Comparison of ENCODE assay signal across 19 cellular contexts in the genomic region with DNA sequence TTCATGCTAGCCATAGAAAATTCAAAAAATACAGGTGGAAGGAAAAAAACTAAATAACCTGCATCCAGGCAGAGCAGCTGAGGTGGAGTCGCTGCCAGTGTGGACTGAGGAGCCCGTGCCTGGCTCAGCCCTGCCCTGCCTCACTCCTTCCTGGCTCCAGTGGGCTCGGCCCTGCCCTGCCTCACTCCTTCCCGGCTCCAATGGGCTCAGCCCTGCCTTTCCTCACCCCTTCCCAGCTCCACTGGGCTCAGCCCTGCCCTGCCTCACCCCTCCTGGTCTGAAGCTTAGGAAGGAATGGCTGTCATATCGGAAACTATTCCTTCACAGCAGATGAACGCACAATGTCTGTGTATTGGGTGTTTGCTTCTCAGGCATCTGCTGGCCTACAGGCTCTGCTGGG.
DNase-seq lines count a peak whose midpoint lies in the region; ATAC-seq and TF ChIP-seq lines count a peak whose summit lies in the region.
"Had no signal": no experiment of that assay in that cellular context is flagged by ENCODE, and none has a peak within 500 bp of the region (broad histone marks: within the 10 kb centered on the region; RNA-seq: fewer than 3 reads in every experiment).

No MANE protein-coding gene starts in this region.

- DNase-seq in ascending aorta (ENCODE audit: low spot score in 2 of 2) (peak in 1 of 2 donors; percentile 53), posterior vena cava (ENCODE audit: low spot score) (peak; percentile 31), thoracic aorta (ENCODE audit: low spot score) (no peak)
- DNase-seq in activated T-cell treated with anti-CD3 and anti-CD28 coated beads, Interleukin-2, amount 50 U/mL, for 4 hours = no peak
- DNase-seq: GDM1, MV-4-11, NCI-H2029 treated with DMSO at 0.1 percent for 48 hours, NCI-H226, NCI-H510A treated with DMSO at 0.1 percent for 48 hours, NCI-H748 treated with DMSO at 0.1 percent for 48 hours, SJCRH30 had no signal

- TF ChIP-seq EP300 in gastroesophageal sphincter (IDR thresholded peaks at IDR 0.05) = no peak

- H3K9me3 ChIP-seq in ascending aorta (no peaks in the 10 kb centered on the region), gastroesophageal sphincter (no peaks in the 10 kb centered on the region), thoracic aorta (no peaks in the 10 kb centered on the region)
- H3K9me3 ChIP-seq: A549, SJCRH30 had no signal

- no peaks in the 10 kb centered on the region for H3K36me3 ChIP-seq in ascending aorta
- no peaks in the 10 kb centered on the region for H3K36me3 ChIP-seq in gastroesophageal sphincter
- H3K36me3 ChIP-seq in thoracic aorta = no peaks in the 10 kb centered on the region
- H3K36me3 ChIP-seq: SJCRH30 had no signal

- intact Hi-C loops in ascending aorta (cut with DNase I) = loop anchor here (5.0 kb wide), 1 partner anchor 131 kb away; no protein-coding TSS in a partner anchor
- intact Hi-C loops in posterior vena cava (cut with DNase I) = no loop called here

- H3K27ac ChIP-seq in ascending aorta (peak overlapping the region; percentile 36 to 69), gastroesophageal sphincter (peak overlapping the region in 3 of 4 donors; percentile 8 to 63 (median 44)), thoracic aorta (peak overlapping the region; percentile 66 to 70)
- H3K27ac ChIP-seq: A549, SJCRH30 had no signal

- no peak for TF ChIP-seq POLR2A in gastroesophageal sphincter (IDR thresholded peaks at IDR 0.05)

- H3K4me3 ChIP-seq in ascending aorta (no peak overlapping the region), gastroesophageal sphincter (no peak overlapping the region), thoracic aorta (no peak overlapping the region)
- H3K4me3 ChIP-seq: A549, SJCRH30 had no signal

- H3K4me1 Mint-ChIP-seq in activated T-cell treated with anti-CD3 and anti-CD28 coated beads, Interleukin-2, amount 50 U/mL, for 4 hours (ENCODE audit: low read depth) = no peaks in the 10 kb centered on the region
- H3K4me1 Mint-ChIP-seq: B cell, CD14-positive monocyte, IgD-negative memory B cell had no signal

- H3K9me3 Mint-ChIP-seq in activated T-cell treated with anti-CD3 and anti-CD28 coated beads, Interleukin-2, amount 50 U/mL, for 4 hours = no peaks in the 10 kb centered on the region

- WGBS in gastroesophageal sphincter (ENCODE audit: low coverage in 1 of 2), 2 donors = 78 to 90% methylated on average over 3 to 4 of the region's 6 CpGs

- no peak overlapping the region for H3K4me3 Mint-ChIP-seq in activated T-cell treated with anti-CD3 and anti-CD28 coated beads, Interleukin-2, amount 50 U/mL, for 4 hours
- H3K4me3 Mint-ChIP-seq: B cell, CD14-positive monocyte, IgD-negative memory B cell had no signal

- no peaks in the 10 kb centered on the region for H3K36me3 Mint-ChIP-seq in activated T-cell treated with anti-CD3 and anti-CD28 coated beads, Interleukin-2, amount 50 U/mL, for 4 hours (ENCODE audit: insufficient read depth)
- H3K36me3 Mint-ChIP-seq: CD14-positive monocyte, IgD-negative memory B cell had no signal

- no peak for ATAC-seq in gastroesophageal sphincter
- ATAC-seq in thoracic aorta (ENCODE audit: insufficient number of reproducible peaks, low FRiP score, low read depth) = no peak
- no peak for ATAC-seq in GM21360 (IDR thresholded peaks at IDR 0.05; ENCODE audit: unreplicated experiment)
- ATAC-seq in activated T-cell treated with anti-CD3 and anti-CD28 coated beads, Interleukin-2, amount 50 U/mL, for 4 hours = no peak
- ATAC-seq in HG02623 (IDR thresholded peaks at IDR 0.05; ENCODE audit: unreplicated experiment) = no peak
- ATAC-seq: A549, HCT116 had no signal

- no peak for TF ChIP-seq CTCF in ascending aorta (IDR thresholded peaks at IDR 0.05)
- TF ChIP-seq CTCF in gastroesophageal sphincter (IDR thresholded peaks at IDR 0.05) = no peak
- TF ChIP-seq CTCF in thoracic aorta (IDR thresholded peaks at IDR 0.05) = no peak

- H3K27me3 ChIP-seq in ascending aorta (no peaks in the 10 kb centered on the region), gastroesophageal sphincter (no peaks in the 10 kb centered on the region), thoracic aorta (replicated peaks; ENCODE audit: insufficient read depth) (no peaks in the 10 kb centered on the region)

- H3K27me3 Mint-ChIP-seq in activated T-cell treated with anti-CD3 and anti-CD28 coated beads, Interleukin-2, amount 50 U/mL, for 4 hours (ENCODE audit: low read depth) = peaks cover 7% of the 10 kb centered on the region
- H3K27me3 Mint-ChIP-seq: B cell had no signal

- peaks cover 7 to 19% of the 10 kb centered on the region in 2 donors for H3K4me1 ChIP-seq in ascending aorta
- peaks cover 0 to 51% (median 5%) of the 10 kb centered on the region in 3 donors for H3K4me1 ChIP-seq in gastroesophageal sphincter
- H3K4me1 ChIP-seq in thoracic aorta (ENCODE audit: control insufficient read depth in 1 of 2, low read depth in 2 of 2) = peaks cover 23 to 51% of the 10 kb centered on the region in 2 donors
- H3K4me1 ChIP-seq: A549, SJCRH30 had no signal
